8 cellular contexts compared by ENCODE assay signal in genomic region chr5:34930870-34931269, GRCh38. TPM values are rescaled to one million over a fixed set of nuclear protein-coding genes. Genes with fewer than 3 reads are reported as not detected.
DNase-seq lines count a peak whose midpoint lies in the region; ATAC-seq and TF ChIP-seq lines count a peak whose summit lies in the region.

No MANE protein-coding gene starts in this region.

- peak overlapping the region; percentile 86 for H3K27ac ChIP-seq in GM23248
- peak overlapping the region; percentile 95 for H3K27ac ChIP-seq in VCaP
- H3K27ac ChIP-seq in gastrocnemius medialis = peak overlapping the region; percentile 94 to 100 (median 96)

- TF ChIP-seq POLR2A in gastrocnemius medialis (IDR thresholded peaks at IDR 0.05) = no peak

- peaks cover 18% of the 10 kb centered on the region for H3K4me1 ChIP-seq in GM23248 (ENCODE audit: insufficient read depth)
- peaks cover 11 to 19% of the 10 kb centered on the region in 2 donors for H3K4me1 ChIP-seq in gastrocnemius medialis

- ATAC-seq in gastrocnemius medialis = no peak
- ATAC-seq in HG02678 (IDR thresholded peaks at IDR 0.05; ENCODE audit: unreplicated experiment) = no peak

- no peaks in the 10 kb centered on the region for H3K9me3 ChIP-seq in GM23248 (ENCODE audit: low read depth)
- no peaks in the 10 kb centered on the region for H3K9me3 ChIP-seq in gastrocnemius medialis

- H4K20me1 ChIP-seq in GM23248 (ENCODE audit: insufficient read depth) = no peaks in the 10 kb centered on the region

- peaks cover 40% of the 10 kb centered on the region for H3F3A ChIP-seq in GM23248 (ENCODE audit: insufficient read depth)

- in situ Hi-C loops in GM23248 (cut with MboI) = no loop called here
- in situ Hi-C loops in gastrocnemius medialis (cut with MboI; ENCODE audit: low sequenced_read_pairs in 4 of 4) = loop anchor here in 1 of 4 donors (25.0 kb wide), 1 partner anchor 1494 kb away; the partner anchor contains the start of gene TARS1

- H3K9ac ChIP-seq in GM23248 = peak overlapping the region; percentile 87

- TF ChIP-seq CTCF in VCaP (conservative IDR thresholded peaks at IDR 0.05) (no peak), foreskin fibroblast (IDR thresholded peaks at IDR 0.05; ENCODE audit: low read depth, low read length) (no peak), gastrocnemius medialis (IDR thresholded peaks at IDR 0.05 in 4 of 5, conservative IDR thresholded peaks at IDR 0.05 in 1 of 5) (no peak)

- H3K4me2 ChIP-seq in GM23248 (ENCODE audit: unreplicated experiment) = peak overlapping the region; percentile 94

- 64 to 70% methylated on average over 4 of the region's 4 CpGs for WGBS in GM23248 (ENCODE audit: low coverage in 1 of 2, low lambda C conversion rate in 2 of 2, missing lambda C conversion rate in 2 of 2), 2 experiments

- DNase-seq in GM23248 = no peak
- no peak for DNase-seq in foreskin fibroblast
- DNase-seq in gastrocnemius medialis = no peak
- DNase-seq in mucosa of gallbladder (ENCODE audit: low spot score) = no peak
- no peak for DNase-seq in hippocampal formation (lab: John Stamatoyannopoulos, UW)
- no peak for DNase-seq in HUDEP-2 (lab: John Stamatoyannopoulos, UW; ENCODE audit: unreplicated experiment in 76 of 76)

- H3K27me3 ChIP-seq in GM23248 (replicated peaks; ENCODE audit: insufficient read depth) = no peaks in the 10 kb centered on the region
- H3K27me3 ChIP-seq in gastrocnemius medialis = no peaks in the 10 kb centered on the region

- H3K79me2 ChIP-seq in GM23248 (ENCODE audit: insufficient read depth) = peaks cover 70% of the 10 kb centered on the region

- intact Hi-C loops in gastrocnemius medialis (cut with DNase I; ENCODE audit: low total_unique reads) = no loop called here

- peak overlapping the region; percentile 96 for H3K4me3 ChIP-seq in GM23248
- H3K4me3 ChIP-seq in foreskin fibroblast (ENCODE audit: low read depth in 1 of 2, low read length in 2 of 2) = peak overlapping the region; percentile 70 to 84
- peak overlapping the region; percentile 83 to 98 (median 84) for H3K4me3 ChIP-seq in gastrocnemius medialis

- H3K9me2 ChIP-seq in GM23248 (ENCODE audit: insufficient read depth) = no peaks in the 10 kb centered on the region

- peak overlapping the region; percentile 79 for H2AFZ ChIP-seq in GM23248

- peaks cover 14% of the 10 kb centered on the region; the same call in 1 of the 2 replicates for H3K36me3 ChIP-seq in GM23248 (ENCODE audit: low read depth)
- peaks cover 0 to 17% of the 10 kb centered on the region in 2 donors for H3K36me3 ChIP-seq in gastrocnemius medialis

RNA-seq across cellular contexts. Expression of gene DNAJC21, which starts 1.5 kb away (rescaled TPM):
- 26.2 and 30.4 TPM in 2 replicates for total RNA-seq in GM23248 (2014; rRNA removed; shearing (Covaris generic))
- 15.3 and 15.5 TPM in 2 replicates for polyA plus RNA-seq in GM23248 (2016; fragmentation: Nextera tagmentation; extraction: Ambion mirVana)
- total RNA-seq in gastrocnemius medialis = 10 to 100 TPM; 40.9 to 81.7 (median 74.7) TPM
- 47.0 TPM for total RNA-seq in mucosa of gallbladder

RNA-seq across cellular contexts. Expression of gene BRIX1, which starts 15.4 kb away (rescaled TPM):
- total RNA-seq in GM23248 (2014; rRNA removed; shearing (Covaris generic)) = 22.5 and 39.7 TPM in 2 replicates
- polyA plus RNA-seq in GM23248 (2016; fragmentation: Nextera tagmentation; extraction: Ambion mirVana) = 45.8 and 49.6 TPM in 2 replicates
- 10 to 100 TPM in 3 of 4 donors, 1 to 10 TPM in 1; 9.2 to 15.7 (median 12.0) TPM for total RNA-seq in gastrocnemius medialis
- total RNA-seq in mucosa of gallbladder = 11.6 TPM

RNA-seq across cellular contexts. Expression of gene RAD1, which starts 15.6 kb away (rescaled TPM):
- 26.3 and 42.9 TPM in 2 replicates for total RNA-seq in GM23248 (2014; rRNA removed; shearing (Covaris generic))
- 53.6 and 56.4 TPM in 2 replicates for polyA plus RNA-seq in GM23248 (2016; fragmentation: Nextera tagmentation; extraction: Ambion mirVana)
- total RNA-seq in gastrocnemius medialis (10 to 100 TPM in 3 of 4 donors, 1 to 10 TPM in 1; 7.8 to 21.2 (median 18.1) TPM), mucosa of gallbladder (16.9 TPM)
